In genomic region chr3:114746502-114746901, GRCh38 we compare ENCODE assay signal across 8 cellular contexts.
DNase-seq lines count a peak whose midpoint lies in the region; ATAC-seq and TF ChIP-seq lines count a peak whose summit lies in the region.

No MANE protein-coding gene starts in this region.

- peak overlapping the region; percentile 29 for H3K27ac Mint-ChIP-seq in stimulated activated effector memory CD8-positive, alpha-beta T cell treated with anti-CD3 and anti-CD28 coated beads, Interleukin-12 subunit alpha, Interleukin-12 subunit beta, amount 100 ng/mL, for 72 hours

- H3K9me3 Mint-ChIP-seq in stimulated activated effector memory CD8-positive, alpha-beta T cell treated with anti-CD3 and anti-CD28 coated beads, Interleukin-12 subunit alpha, Interleukin-12 subunit beta, amount 100 ng/mL, for 72 hours = no peaks in the 10 kb centered on the region

- no peaks in the 10 kb centered on the region for H3K36me3 Mint-ChIP-seq in stimulated activated effector memory CD8-positive, alpha-beta T cell treated with anti-CD3 and anti-CD28 coated beads, Interleukin-12 subunit alpha, Interleukin-12 subunit beta, amount 100 ng/mL, for 72 hours

- H3K4me1 Mint-ChIP-seq in stimulated activated effector memory CD8-positive, alpha-beta T cell treated with anti-CD3 and anti-CD28 coated beads, Interleukin-12 subunit alpha, Interleukin-12 subunit beta, amount 100 ng/mL, for 72 hours = peaks cover 19% of the 10 kb centered on the region

- DNase-seq in fibroblast of villous mesenchyme (ENCODE audit: low read depth) = peak; percentile 22
- DNase-seq in stimulated activated effector memory CD8-positive, alpha-beta T cell treated with anti-CD3 and anti-CD28 coated beads, Interleukin-12 subunit alpha, Interleukin-12 subunit beta, amount 100 ng/mL, for 72 hours (ENCODE audit: low spot score in 2 of 2) = no peak
- no peak for DNase-seq in NCI-H748 (lab: John Stamatoyannopoulos, UW; ENCODE audit: unreplicated experiment)
- DNase-seq in DMS79 treated with DMSO at 0.1 percent for 48 hours (lab: John Stamatoyannopoulos, UW) = no peak

- ATAC-seq in GM18858 (IDR thresholded peaks at IDR 0.05; ENCODE audit: unreplicated experiment) = peak; percentile 43
- peak; percentile 55 for ATAC-seq in HG03457 (IDR thresholded peaks at IDR 0.05; ENCODE audit: unreplicated experiment)
- ATAC-seq in stimulated activated effector memory CD8-positive, alpha-beta T cell treated with anti-CD3 and anti-CD28 coated beads, Interleukin-12 subunit alpha, Interleukin-12 subunit beta, amount 100 ng/mL, for 72 hours = no peak
- ATAC-seq in GM18861 (IDR thresholded peaks at IDR 0.05; ENCODE audit: unreplicated experiment) = no peak
- no peak for ATAC-seq in GM21529 (IDR thresholded peaks at IDR 0.05; ENCODE audit: unreplicated experiment)

- peak overlapping the region; percentile 0 for H3K4me3 ChIP-seq in fibroblast of villous mesenchyme (ENCODE audit: low read depth, low read length)

- H3K4me3 Mint-ChIP-seq in stimulated activated effector memory CD8-positive, alpha-beta T cell treated with anti-CD3 and anti-CD28 coated beads, Interleukin-12 subunit alpha, Interleukin-12 subunit beta, amount 100 ng/mL, for 72 hours = peak overlapping the region; percentile 45

- TF ChIP-seq CTCF in fibroblast of villous mesenchyme (IDR thresholded peaks at IDR 0.05; ENCODE audit: insufficient read depth, low read depth, low read length) = no peak

Comparison
In these comparisons a context has a peak if more than half of its experiments do, and no peak if none do; other contexts are left out.
1. ATAC-seq: peak in GM18858 (single experiment) and HG03457 (single experiment); none in stimulated activated effector memory CD8-positive, alpha-beta T cell treated with anti-CD3 and anti-CD28 coated beads, Interleukin-12 subunit alpha, Interleukin-12 subunit beta, amount 100 ng/mL, for 72 hours (single experiment), GM18861 (single experiment) and GM21529 (single experiment).